ENCODE assay signal across 8 cellular contexts in genomic region chr17:32341141-32341856, GRCh38. TPM values are rescaled to one million over a fixed set of nuclear protein-coding genes. Genes with fewer than 3 reads are reported as not detected.
DNase-seq lines count a peak whose midpoint lies in the region; ATAC-seq and TF ChIP-seq lines count a peak whose summit lies in the region.

No MANE protein-coding gene starts in this region.

- CTCF ChIA-PET in PC-9 (lab: Charles Lee): interaction anchor here (0.6 kb wide), 1 partner anchor 94 kb away, joined by 3 read pairs; no protein-coding TSS in a partner anchor

- no peaks in the 10 kb centered on the region for H3K9me3 Mint-ChIP-seq in activated naive CD8-positive, alpha-beta T cell (ENCODE audit: low read depth)

- no peaks in the 10 kb centered on the region for H4K20me1 ChIP-seq in PC-9 (ENCODE audit: insufficient read depth)

- peak overlapping the region; percentile 98 for H3K27ac Mint-ChIP-seq in activated naive CD8-positive, alpha-beta T cell

- POLR2A ChIA-PET in PC-9 (lab: Charles Lee; ENCODE audit: unreplicated experiment): interaction anchor here (0.7 kb wide), 1 partner anchor 24 kb away, joined by 3 read pairs; no protein-coding TSS in a partner anchor

- peak overlapping the region; percentile 98 for H3K4me3 Mint-ChIP-seq in activated naive CD8-positive, alpha-beta T cell

- TF ChIP-seq POLR2A in gastrocnemius medialis (IDR thresholded peaks at IDR 0.05): no peak

- H3K4me1 ChIP-seq in PC-9 (replicated peaks; ENCODE audit: insufficient read depth) (peaks cover 9% of the 10 kb centered on the region; the same call in 1 of the 2 replicates), right atrium auricular region (peaks cover 0 to 20% of the 10 kb centered on the region in 2 donors), gastrocnemius medialis (peaks cover 0 to 18% of the 10 kb centered on the region in 2 donors)

- peak overlapping the region; percentile 99 for H3K4me2 ChIP-seq in PC-9

- intact Hi-C loops in PC-9 (cut with micrococcal nuclease; ENCODE audit: unreplicated experiment) (no loop called here), gastrocnemius medialis (cut with DNase I; ENCODE audit: low total_unique reads) (loop anchor here (5.0 kb wide), 1 partner anchor 106 kb away; no protein-coding TSS in a partner anchor)

- BruUV-seq in PC-9 (replicated peaks; lab: Mats Ljungman, UMichigan): TSS peak; percentile 24

- H3F3A ChIP-seq in PC-9 (ENCODE audit: insufficient read depth, low read depth): peaks cover 10% of the 10 kb centered on the region; the same call in 1 of the 2 replicates

- in situ Hi-C loops in gastrocnemius medialis (cut with MboI; ENCODE audit: low sequenced_read_pairs in 4 of 4): loop anchor here in 1 of 4 donors (25.0 kb wide), 1 partner anchor 329 kb away; the partner anchor contains the start of gene LRRC37B

- H3K36me3 ChIP-seq in PC-9 (ENCODE audit: low read depth) (peaks cover 6% of the 10 kb centered on the region; the same call in 1 of the 2 replicates), right atrium auricular region (peaks cover 23% of the 10 kb centered on the region), gastrocnemius medialis (peaks cover 0 to 27% of the 10 kb centered on the region in 2 donors)

- H3K9me3 ChIP-seq in PC-9 (ENCODE audit: insufficient read depth, low read depth) (no peaks in the 10 kb centered on the region), right atrium auricular region (no peaks in the 10 kb centered on the region), gastrocnemius medialis (no peaks in the 10 kb centered on the region)

- H3K4me3 ChIP-seq in GM08714 (ENCODE audit: low read length) (peak overlapping the region; percentile 85), PC-9 (peak overlapping the region; percentile 83), right atrium auricular region (peak overlapping the region; percentile 64 to 69), gastrocnemius medialis (peak overlapping the region; percentile 63 to 79 (median 70))

- peak overlapping the region; percentile 87 for H2AFZ ChIP-seq in PC-9

- peaks cover 11% of the 10 kb centered on the region; the same call in 1 of the 2 replicates for H3K79me2 ChIP-seq in PC-9 (ENCODE audit: low read depth)

- H3K4me1 Mint-ChIP-seq in activated naive CD8-positive, alpha-beta T cell (ENCODE audit: low read depth): peaks cover 24% of the 10 kb centered on the region

- H3K27ac ChIP-seq in PC-9: peak overlapping the region; percentile 50
- H3K27ac ChIP-seq in right atrium auricular region: peak overlapping the region; percentile 73 to 75
- H3K27ac ChIP-seq in gastrocnemius medialis: peak overlapping the region; percentile 76 to 81 (median 80)

- DNase-seq in PC-9 (peak in 1 of 2 experiments; percentile 25), right atrium auricular region (ENCODE audit: low spot score) (peak; percentile 46), gastrocnemius medialis (no peak), GM03348 (ENCODE audit: low spot score) (no peak), islet precursor cell (no peak)

- H3K27me3 ChIP-seq in PC-9 (ENCODE audit: insufficient read depth, low read depth): no peaks in the 10 kb centered on the region
- no peaks in the 10 kb centered on the region for H3K27me3 ChIP-seq in right atrium auricular region
- H3K27me3 ChIP-seq in gastrocnemius medialis: no peaks in the 10 kb centered on the region

- peak; percentile 13 for ATAC-seq in HG02678 (IDR thresholded peaks at IDR 0.05; ENCODE audit: unreplicated experiment)
- ATAC-seq in gastrocnemius medialis: peak in 1 of 2 donors; percentile 3

- no peaks in the 10 kb centered on the region for H3K36me3 Mint-ChIP-seq in activated naive CD8-positive, alpha-beta T cell

- H3K9me2 ChIP-seq in PC-9 (ENCODE audit: insufficient read depth): no peaks in the 10 kb centered on the region

- TF ChIP-seq CTCF in PC-9 (conservative IDR thresholded peaks at IDR 0.05): 0 out of 2 replicates have a peak, but pooled peaks have one; percentile 27
- TF ChIP-seq CTCF in right atrium auricular region (IDR thresholded peaks at IDR 0.05): no peak
- TF ChIP-seq CTCF in gastrocnemius medialis (IDR thresholded peaks at IDR 0.05 in 4 of 5, conservative IDR thresholded peaks at IDR 0.05 in 1 of 5): no peak

- H3K27me3 Mint-ChIP-seq in activated naive CD8-positive, alpha-beta T cell: no peaks in the 10 kb centered on the region

RNA-seq across cellular contexts. Expression of gene C17orf75, which starts 0.7 kb away (rescaled TPM):
- total RNA-seq in PC-9 (2021) (27.2 and 33.3 TPM in 2 replicates), right atrium auricular region (10 to 100 TPM in 1 of 2 donors, 1 to 10 TPM in 1; 7.9 to 14.5 TPM), gastrocnemius medialis (1 to 10 TPM; 4.1 to 8.9 (median 7.7) TPM)

RNA-seq across cellular contexts. Expression of gene ZNF207, which starts 8.7 kb away (rescaled TPM):
- total RNA-seq in PC-9 (2021) (186 and 198 TPM in 2 replicates), right atrium auricular region (10 to 100 TPM; 65.6 to 68.9 TPM), gastrocnemius medialis (100 to 1,000 TPM in 1 of 4 donors, 10 to 100 TPM in 3; 51.4 to 126 (median 82.4) TPM)
